ENCODE assay signal across 12 cellular contexts in the genomic region with DNA sequence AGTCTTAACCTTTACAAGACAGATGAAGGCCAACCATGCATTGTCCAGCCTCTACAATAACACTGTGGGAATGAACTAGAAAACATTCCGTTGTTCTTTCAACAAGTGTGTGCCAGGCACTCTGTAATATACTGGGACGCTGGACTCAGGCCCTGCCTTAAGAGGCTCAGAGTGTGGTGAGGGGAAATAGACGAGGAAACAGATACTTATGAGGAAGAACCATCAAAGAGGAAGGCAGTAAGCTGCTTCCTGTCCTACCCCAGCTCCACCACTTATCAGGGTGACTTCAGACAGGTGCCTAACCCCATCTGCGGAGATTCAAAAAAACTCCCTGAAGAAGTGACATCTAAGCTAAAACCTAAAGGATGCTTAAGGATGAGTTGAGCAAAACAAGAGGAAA. TPM values are rescaled to one million over a fixed set of nuclear protein-coding genes. Genes with fewer than 3 reads are reported as not detected.
DNase-seq lines count a peak whose midpoint lies in the region; ATAC-seq, FAIRE-seq and TF ChIP-seq lines count a peak whose summit lies in the region.
"Had no signal": no experiment of that assay in that cellular context is flagged by ENCODE, and none has a peak within 500 bp of the region (broad histone marks: within the 10 kb centered on the region; RNA-seq: fewer than 3 reads in every experiment).

No MANE protein-coding gene starts in this region.

- DNase-seq in left ventricle myocardium inferior (no peak), cardiac septum (ENCODE audit: low spot score) (no peak), T-helper 17 cell (no peak), right cardiac atrium (peak in 2 of 3 donors; percentile 12 to 30), urothelium cell line (ENCODE audit: low spot score) (no peak), NCI-H2029 (lab: John Stamatoyannopoulos, UW) (no peak)
- DNase-seq: colonic mucosa, NCI-H1417 treated with DMSO at 0.1 percent for 48 hours, nucleus accumbens, PC-3 had no signal

- H3K27ac Mint-ChIP-seq in T-helper 17 cell = peak overlapping the region; percentile 95

- 35% methylated on average over 4 of the region's 4 CpGs for WGBS in right cardiac atrium

- H3K27ac ChIP-seq in left ventricle myocardium inferior (replicated peaks) (peak overlapping the region; percentile 91), right cardiac atrium (ENCODE audit: low read length) (no peak overlapping the region)
- H3K27ac ChIP-seq: colonic mucosa had no signal

- peak overlapping the region; percentile 82 for H3K4me3 Mint-ChIP-seq in T-helper 17 cell

- H3K9me3 ChIP-seq in left ventricle myocardium inferior (replicated peaks) (no peaks in the 10 kb centered on the region), T-helper 17 cell (ENCODE audit: control insufficient read depth, low read length, poor library complexity, severe bottlenecking) (no peaks in the 10 kb centered on the region), right cardiac atrium (ENCODE audit: control insufficient read depth, low read length) (no peaks in the 10 kb centered on the region)
- H3K9me3 ChIP-seq: colonic mucosa had no signal

- H3K36me3 Mint-ChIP-seq in T-helper 17 cell (ENCODE audit: low read depth) = peaks cover 5% of the 10 kb centered on the region

- peak; percentile 52 for FAIRE-seq in urothelium cell line (lab: Jason Lieb, UNC)

- no peaks in the 10 kb centered on the region for H3K27me3 Mint-ChIP-seq in T-helper 17 cell

- intact Hi-C loops in left ventricle myocardium inferior (cut with micrococcal nuclease) (no loop called here), cardiac septum (cut with DNase I) (no loop called here), right cardiac atrium (cut with DNase I) (no loop called here)

- ATAC-seq in T-helper 17 cell = peak; percentile 87
- ATAC-seq in right cardiac atrium = no peak
- no peak for ATAC-seq in HG03135 (IDR thresholded peaks at IDR 0.05; ENCODE audit: unreplicated experiment)
- no peak for ATAC-seq in HG03565 (IDR thresholded peaks at IDR 0.05; ENCODE audit: unreplicated experiment)
- ATAC-seq: PC-3 had no signal

- TF ChIP-seq CTCF in left ventricle myocardium inferior (IDR thresholded peaks at IDR 0.05; ENCODE audit: borderline replicate concordance) = no peak

- H3K4me3 ChIP-seq in left ventricle myocardium inferior (no peak overlapping the region), right cardiac atrium (ENCODE audit: low read length) (no peak overlapping the region)
- H3K4me3 ChIP-seq: colonic mucosa had no signal

- peaks cover 50% of the 10 kb centered on the region for H3K4me1 ChIP-seq in left ventricle myocardium inferior
- H3K4me1 ChIP-seq in right cardiac atrium (ENCODE audit: control insufficient read depth, insufficient read depth, low read length) = peaks cover 18% of the 10 kb centered on the region
- H3K4me1 ChIP-seq: colonic mucosa had no signal

- peaks cover 43% of the 10 kb centered on the region for H3K4me1 Mint-ChIP-seq in T-helper 17 cell

- no peaks in the 10 kb centered on the region for H3K27me3 ChIP-seq in left ventricle myocardium inferior (ENCODE audit: low read depth)
- no peaks in the 10 kb centered on the region for H3K27me3 ChIP-seq in right cardiac atrium (ENCODE audit: control insufficient read depth, insufficient read depth)
- H3K27me3 ChIP-seq: colonic mucosa had no signal

- peaks cover 3% of the 10 kb centered on the region for H3K36me3 ChIP-seq in left ventricle myocardium inferior
- H3K36me3 ChIP-seq: colonic mucosa had no signal

RNA-seq across cellular contexts. Expression of a gene that starts 8.9 kb away (rescaled TPM):
- total RNA-seq in left ventricle myocardium inferior (95.1 TPM), cardiac septum (99.6 TPM), T-helper 17 cell (10 to 100 TPM; 63.6 to 73.0 TPM), right cardiac atrium (100 to 1,000 TPM; 104 to 120 (median 109) TPM)
- 71.4 TPM for polyA plus RNA-seq in right cardiac atrium

Comparison
In these comparisons a context has a peak if more than half of its experiments do, and no peak if none do; other contexts are left out.
1. DNase-seq: peak in right cardiac atrium (2 of 3); none in left ventricle myocardium inferior (single experiment), cardiac septum (single experiment), T-helper 17 cell (0 of 3), urothelium cell line (single experiment) and NCI-H2029 (single experiment).